Comparison of ENCODE assay signal across 28 cellular contexts in genomic region chr21:14876464-14876863, GRCh38.
A peak's percentile ranks its signal among the peaks of the same experiment; 100 is the strongest.
DNase-seq lines count a peak whose midpoint lies in the region; ATAC-seq, FAIRE-seq and TF ChIP-seq lines count a peak whose summit lies in the region.
"Had no signal": no experiment of that assay in that cellular context is flagged by ENCODE, and none has a peak within 500 bp of the region (broad histone marks: within the 10 kb centered on the region; RNA-seq: fewer than 3 reads in every experiment).

No MANE protein-coding gene starts in this region.

- H3K4me1 ChIP-seq in HepG2 (ENCODE audit: insufficient read depth, low read length) (peaks cover 77% of the 10 kb centered on the region), right lobe of liver (peaks cover 0 to 48% (median 13%) of the 10 kb centered on the region in 4 donors), mucosa of descending colon (ENCODE audit: low read depth) (peaks cover 19% of the 10 kb centered on the region), vagina (peaks cover 34% of the 10 kb centered on the region)
- H3K4me1 ChIP-seq: HAP-1 had no signal

- POLR2A ChIA-PET in HepG2 (lab: Yijun Ruan, JAX), result interaction anchor here (0.9 to 5.7 kb wide), 6 partner anchors 8 to 289 kb away, joined by 3 to 82 read pairs (median 7); no protein-coding TSS in a partner anchor

- no peak overlapping the region for H3K4me2 ChIP-seq in HepG2 (ENCODE audit: low read depth, low read length)
- H3K4me2 ChIP-seq: KMS-11 had no signal

- H2AFZ ChIP-seq in HepG2 (ENCODE audit: low read length), result no peak overlapping the region

- no peaks in the 10 kb centered on the region for H3K36me3 ChIP-seq in HepG2 (replicated peaks in 1 of 2; ENCODE audit: control insufficient read depth in 1 of 2, insufficient read depth in 2 of 2, low read length in 2 of 2)
- H3K36me3 ChIP-seq in right lobe of liver, result no peaks in the 10 kb centered on the region
- no peaks in the 10 kb centered on the region for H3K36me3 ChIP-seq in mucosa of descending colon (ENCODE audit: low read depth)
- H3K36me3 ChIP-seq in vagina, result no peaks in the 10 kb centered on the region
- H3K36me3 ChIP-seq: HAP-1, heart right ventricle, SJCRH30, stomach, upper lobe of left lung had no signal

- no peak for FAIRE-seq in HepG2 (lab: Jason Lieb, UNC)
- FAIRE-seq: A204.1, D721Med, G401.6 had no signal

- peaks cover 21% of the 10 kb centered on the region for H3K4me1 Mint-ChIP-seq in brain
- peaks cover 11% of the 10 kb centered on the region for H3K4me1 Mint-ChIP-seq in chondrocyte (ENCODE audit: low read depth)

- TF ChIP-seq EP300 in HepG2 (IDR thresholded peaks at IDR 0.05; ENCODE audit: low read depth in 2 of 2, low read length in 2 of 2), result no peak
- TF ChIP-seq EP300 in HepG2 (CRISPR knock-in tag; IDR thresholded peaks at IDR 0.05; ENCODE audit: borderline replicate concordance), result no peak

- CTCF ChIA-PET in HepG2 (lab: Yijun Ruan, JAX; ENCODE audit: low intra/inter-chr PET ratio, low total read pairs), result no interaction called here

- peaks cover 10% of the 10 kb centered on the region for H3K79me2 ChIP-seq in HepG2 (ENCODE audit: insufficient read depth, low read length)

- no TSS peak for BruUV-seq in HepG2 (replicated peaks; lab: Mats Ljungman, UMichigan)

- TF ChIP-seq POLR2A in HepG2 (IDR thresholded peaks at IDR 0.05; ENCODE audit: insufficient read depth in 1 of 2, low read depth in 2 of 2, low read length in 2 of 2) (no peak), right lobe of liver (IDR thresholded peaks at IDR 0.05) (no peak), vagina (IDR thresholded peaks at IDR 0.05) (no peak), GM18505 (IDR thresholded peaks at IDR 0.05; ENCODE audit: borderline replicate concordance, extremely low read depth, insufficient read depth, insufficient read length) (no peak)

- H3K27me3 ChIP-seq in HepG2 (ENCODE audit: control insufficient read depth in 1 of 2, insufficient read depth in 2 of 2, low read length in 2 of 2), result no peaks in the 10 kb centered on the region
- H3K27me3 ChIP-seq in right lobe of liver, result no peaks in the 10 kb centered on the region
- H3K27me3 ChIP-seq in vagina, result no peaks in the 10 kb centered on the region
- H3K27me3 ChIP-seq: heart right ventricle, SJCRH30, stomach, upper lobe of left lung had no signal

- H3K4me3 Mint-ChIP-seq in brain (peak overlapping the region in 1 of 5 experiments; percentile 28), chondrocyte (ENCODE audit: unreplicated experiment) (no peak overlapping the region)
- H3K4me3 Mint-ChIP-seq: activated CD4-positive, alpha-beta T cell treated with anti-CD3 and anti-CD28 coated beads for 36 hours; activated naive CD4-positive, alpha-beta T cell treated with anti-CD3 and anti-CD28 coated beads for 36 hours; immature natural killer cell had no signal

- H3K27ac ChIP-seq in HepG2 (ENCODE audit: extremely low read length, insufficient read depth, low read length), result peak overlapping the region; percentile 96
- H3K27ac ChIP-seq in right lobe of liver, result no peak overlapping the region
- peak overlapping the region; percentile 56 for H3K27ac ChIP-seq in vagina
- H3K27ac ChIP-seq: epithelial cell of prostate, KMS-11, SJCRH30, stomach, upper lobe of left lung had no signal

- H3K9me3 ChIP-seq in HepG2 (ENCODE audit: low read length), result no peaks in the 10 kb centered on the region
- H3K9me3 ChIP-seq in right lobe of liver, result no peaks in the 10 kb centered on the region
- no peaks in the 10 kb centered on the region for H3K9me3 ChIP-seq in mucosa of descending colon
- H3K9me3 ChIP-seq in vagina, result no peaks in the 10 kb centered on the region
- H3K9me3 ChIP-seq: HAP-1, heart right ventricle, stomach, upper lobe of left lung had no signal

- peak overlapping the region; percentile 50; the same call in 1 of the 2 replicates for H3K9ac ChIP-seq in HepG2 (ENCODE audit: insufficient read depth, low read depth, low read length)
- H3K9ac ChIP-seq: KMS-11 had no signal

- DNase-seq in HepG2 (ENCODE audit: low spot score) (no peak), right lobe of liver (no peak), mucosa of descending colon (peak in 1 of 3 donors; percentile 27), vagina (ENCODE audit: extremely low spot score in 2 of 2) (no peak), chondrocyte (ENCODE audit: low spot score) (no peak)
- DNase-seq: activated CD4-positive, alpha-beta T cell treated with anti-CD3 and anti-CD28 coated beads for 36 hours; activated CD8-positive, alpha-beta memory T cell treated with anti-CD3 and anti-CD28 coated beads for 24 hours; activated naive CD4-positive, alpha-beta T cell treated with anti-CD3 and anti-CD28 coated beads for 36 hours; activated T-cell treated with anti-CD3 and anti-CD28 coated beads, Interleukin-2, amount 50 U/mL, for 48 hours; heart right ventricle; immature natural killer cell; NCI-H146; NCI-H524 treated with DMSO at 0.1 percent for 48 hours; occipital lobe; SJCRH30; stomach; T-helper 1 cell; upper lobe of left lung had no signal

- H3K36me3 Mint-ChIP-seq in brain, result no peaks in the 10 kb centered on the region
- H3K36me3 Mint-ChIP-seq in chondrocyte (ENCODE audit: low read depth), result no peaks in the 10 kb centered on the region
- H3K36me3 Mint-ChIP-seq: immature natural killer cell had no signal

- H3K4me3 ChIP-seq in HepG2 (replicated peaks in 1 of 3; ENCODE audit: insufficient read depth in 1 of 3, low read depth in 2 of 3, low read length in 3 of 3) (no peak overlapping the region), right lobe of liver (no peak overlapping the region), mucosa of descending colon (no peak overlapping the region), vagina (no peak overlapping the region)
- H3K4me3 ChIP-seq: HAP-1, heart right ventricle, lung, SJCRH30, stomach, upper lobe of left lung had no signal

- no peaks in the 10 kb centered on the region for H3K9me3 Mint-ChIP-seq in brain
- no peaks in the 10 kb centered on the region for H3K9me3 Mint-ChIP-seq in chondrocyte (ENCODE audit: low read depth)
- H3K9me3 Mint-ChIP-seq: activated naive CD4-positive, alpha-beta T cell treated with anti-CD3 and anti-CD28 coated beads for 36 hours; immature natural killer cell had no signal

- no peaks in the 10 kb centered on the region for H4K20me1 ChIP-seq in HepG2 (ENCODE audit: insufficient read depth, low read length)

- peaks cover 2% of the 10 kb centered on the region for H3K27me3 Mint-ChIP-seq in brain
- no peaks in the 10 kb centered on the region for H3K27me3 Mint-ChIP-seq in chondrocyte (ENCODE audit: low read depth)
- H3K27me3 Mint-ChIP-seq: activated CD4-positive, alpha-beta T cell treated with anti-CD3 and anti-CD28 coated beads for 36 hours had no signal

- TF ChIP-seq CTCF in HepG2 (CRISPR knock-in tag; IDR thresholded peaks at IDR 0.05) (no peak), right lobe of liver (IDR thresholded peaks at IDR 0.05) (no peak), brain (conservative IDR thresholded peaks at IDR 0.05) (no peak), mucosa of descending colon (IDR thresholded peaks at IDR 0.05) (no peak), vagina (IDR thresholded peaks at IDR 0.05) (no peak), chondrocyte (IDR thresholded peaks at IDR 0.05) (no peak)

- TF ChIP-seq RAD21 in HepG2 (CRISPR knock-in tag; IDR thresholded peaks at IDR 0.05), result no peak

- ATAC-seq in HepG2, result no peak
- ATAC-seq in right lobe of liver, result no peak
- peak; percentile 66 for ATAC-seq in mucosa of descending colon
- no peak for ATAC-seq in GM18519 (IDR thresholded peaks at IDR 0.05; ENCODE audit: low FRiP score, unreplicated experiment)
- no peak for ATAC-seq in GM18505 (IDR thresholded peaks at IDR 0.05; ENCODE audit: unreplicated experiment)
- ATAC-seq: activated CD4-positive, alpha-beta T cell treated with anti-CD3 and anti-CD28 coated beads for 36 hours had no signal

- intact Hi-C loops in HepG2 (cut with micrococcal nuclease; ENCODE audit: unreplicated experiment) (loop anchor here (5.0 kb wide), 1 partner anchor 566 kb away; no protein-coding TSS in a partner anchor), right lobe of liver (cut with DNase I) (no loop called here), mucosa of descending colon (cut with DNase I, micrococcal nuclease) (loop anchor here in 1 of 2 donors (10.0 kb wide), 1 partner anchor 188 kb away; the partner anchor contains the start of gene NRIP1), vagina (cut with DNase I) (loop anchor here (10.0 kb wide), 1 partner anchor 188 kb away; the partner anchor contains the start of gene NRIP1)

- H3K27ac Mint-ChIP-seq in brain, result peak overlapping the region in 3 of 5 experiments; percentile 25 to 85 (median 64)
- no peak overlapping the region for H3K27ac Mint-ChIP-seq in chondrocyte (ENCODE audit: unreplicated experiment)
- H3K27ac Mint-ChIP-seq: activated CD4-positive, alpha-beta T cell treated with anti-CD3 and anti-CD28 coated beads for 36 hours; activated naive CD4-positive, alpha-beta T cell treated with anti-CD3 and anti-CD28 coated beads for 36 hours; immature natural killer cell had no signal

- in situ Hi-C loops in HepG2 (cut with HindIII; ENCODE audit: extremely low pct_ligation_motif_present, low pct_unique_long_range_greater_than_20kb), result no loop called here

- 99% methylated on average over 6 of the region's 6 CpGs for whole genome bisulfite sequencing in HepG2 (ENCODE audit: low lambda C conversion rate)
- 100% methylated on average over 6 of the region's 6 CpGs for WGBS in right lobe of liver (ENCODE audit: insufficient coverage, low coverage, low lambda C conversion rate, missing lambda C conversion rate)

TF ChIP-seq in HepG2, 621 proteins besides CTCF, POLR2A, EP300 and RAD21:
- peak; percentile 92 for TF ChIP-seq ZBTB38 (CRISPR knock-in tag; IDR thresholded peaks at IDR 0.05)
- no peak for TF ChIP-seq DMTF1 (CRISPR knock-in tag; IDR thresholded peaks at IDR 0.05)

Comparison
In these comparisons a context has a peak if more than half of its experiments do, and no peak if none do; other contexts are left out.
1. H3K27ac ChIP-seq: peak in HepG2 (single experiment) and vagina (single experiment); none in right lobe of liver (0 of 3).
2. intact Hi-C loops: an anchor here in HepG2 (5.0 kb wide) and vagina (10.0 kb wide); none called in right lobe of liver.